18 cellular contexts compared by ENCODE assay signal in the genomic region with DNA sequence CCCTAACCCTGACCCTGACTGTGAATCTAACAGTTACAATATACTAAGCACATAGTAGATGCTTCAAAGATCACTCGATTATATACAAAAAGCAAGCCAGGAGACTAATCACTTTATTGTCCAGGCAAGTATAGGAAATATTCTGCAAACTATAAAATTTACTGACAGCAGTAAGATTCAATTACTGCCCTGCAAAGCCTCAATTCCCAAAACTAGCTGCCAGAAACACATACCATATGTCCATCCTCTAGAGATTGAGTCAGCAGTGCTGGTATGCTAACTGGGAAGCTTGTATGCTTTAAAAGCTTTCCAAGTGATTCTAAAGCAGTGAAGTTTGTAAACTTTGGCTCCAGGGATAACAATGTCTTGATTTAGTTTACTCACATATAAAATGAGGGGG. TPM values are rescaled to one million over a fixed set of nuclear protein-coding genes. Genes with fewer than 3 reads are reported as not detected.
DNase-seq lines count a peak whose midpoint lies in the region; ATAC-seq and TF ChIP-seq lines count a peak whose summit lies in the region.
"Had no signal": no experiment of that assay in that cellular context is flagged by ENCODE, and none has a peak within 500 bp of the region (broad histone marks: within the 10 kb centered on the region; RNA-seq: fewer than 3 reads in every experiment).

No MANE protein-coding gene starts in this region.

- intact Hi-C loops in activated CD4-positive, alpha-beta T cell treated with anti-CD3 and anti-CD28 coated beads for 36 hours (cut with DNase I, micrococcal nuclease), result no loop called here

- H3K27me3 ChIP-seq in liver (ENCODE audit: control insufficient read depth in 4 of 4, insufficient read depth in 4 of 4, low read length in 3 of 4), result no peaks in the 10 kb centered on the region
- H3K27me3 ChIP-seq: SJSA1, uterus had no signal

- peak overlapping the region; percentile 16 to 19 for H3K27ac ChIP-seq in liver (ENCODE audit: low read depth in 1 of 2, low read length in 2 of 2)
- H3K27ac ChIP-seq: parathyroid adenoma, SJSA1, uterus had no signal

- peak; percentile 62 for DNase-seq in AG08395 (ENCODE audit: low spot score)
- peak; percentile 29 for DNase-seq in HS-5 (ENCODE audit: low read depth)
- DNase-seq in chondrocyte (ENCODE audit: low spot score), result no peak
- no peak for DNase-seq in activated CD4-positive, alpha-beta T cell treated with anti-CD3 and anti-CD28 coated beads for 36 hours
- no peak for DNase-seq in activated CD4-positive, alpha-beta T cell treated with anti-CD3 and anti-CD28 coated beads, Interleukin-2, amount 50 U/mL, for 4 hours
- DNase-seq: activated T-cell treated with anti-CD3 and anti-CD28 coated beads for 4 hours; effector memory CD4-positive, alpha-beta T cell; GDM1; hippocampal formation; NCI-H2081; stimulated activated CD4-positive, alpha-beta T cell treated with anti-CD3 and anti-CD28 coated beads, Interleukin-2, amount 100 ng/mL, for 24 hours; uterus had no signal

- no peaks in the 10 kb centered on the region for H3K9me3 ChIP-seq in liver (ENCODE audit: control insufficient read depth in 4 of 4, low read length in 3 of 4)
- H3K9me3 ChIP-seq: SJSA1, uterus had no signal

- no peak overlapping the region for H3K4me3 ChIP-seq in liver (ENCODE audit: low read depth in 1 of 3, low read length in 3 of 3)
- H3K4me3 ChIP-seq: SJSA1, uterus had no signal

- H3K4me1 Mint-ChIP-seq in chondrocyte (ENCODE audit: low read depth), result peaks cover 26% of the 10 kb centered on the region
- peaks cover 2% of the 10 kb centered on the region for H3K4me1 Mint-ChIP-seq in activated CD4-positive, alpha-beta T cell treated with anti-CD3 and anti-CD28 coated beads for 36 hours

- no peaks in the 10 kb centered on the region for H3K9me3 Mint-ChIP-seq in chondrocyte (ENCODE audit: low read depth)
- H3K9me3 Mint-ChIP-seq in activated CD4-positive, alpha-beta T cell treated with anti-CD3 and anti-CD28 coated beads for 36 hours (ENCODE audit: low read depth), result no peaks in the 10 kb centered on the region
- H3K9me3 Mint-ChIP-seq: CD14-positive monocyte had no signal

- H3K36me3 Mint-ChIP-seq in chondrocyte (ENCODE audit: low read depth), result peaks cover under 1% of the 10 kb centered on the region
- peaks cover 9% of the 10 kb centered on the region for H3K36me3 Mint-ChIP-seq in activated CD4-positive, alpha-beta T cell treated with anti-CD3 and anti-CD28 coated beads for 36 hours (ENCODE audit: low read depth)

- CTCF ChIA-PET in activated CD4-positive, alpha-beta T cell treated with anti-CD3 and anti-CD28 coated beads for 36 hours (lab: Charles Lee), result no interaction called here

- 84% methylated on average over 1 of the region's 1 CpG for WGBS in liver

- no peaks in the 10 kb centered on the region for H3K27me3 Mint-ChIP-seq in chondrocyte (ENCODE audit: low read depth)
- H3K27me3 Mint-ChIP-seq in activated CD4-positive, alpha-beta T cell treated with anti-CD3 and anti-CD28 coated beads for 36 hours, result no peaks in the 10 kb centered on the region

- no peak for ATAC-seq in GM19463 (IDR thresholded peaks at IDR 0.05; ENCODE audit: unreplicated experiment)
- no peak for ATAC-seq in activated CD4-positive, alpha-beta T cell treated with anti-CD3 and anti-CD28 coated beads for 36 hours
- ATAC-seq in HG03095 (IDR thresholded peaks at IDR 0.05; ENCODE audit: unreplicated experiment), result no peak

- POLR2A ChIA-PET in activated CD4-positive, alpha-beta T cell treated with anti-CD3 and anti-CD28 coated beads for 36 hours (lab: Charles Lee), result no interaction called here

- TF ChIP-seq RAD21 in liver (IDR thresholded peaks at IDR 0.05), result no peak

- peak overlapping the region; percentile 78 for H3K27ac Mint-ChIP-seq in chondrocyte (ENCODE audit: unreplicated experiment)
- no peak overlapping the region for H3K27ac Mint-ChIP-seq in activated CD4-positive, alpha-beta T cell treated with anti-CD3 and anti-CD28 coated beads for 36 hours

- no peak overlapping the region for H3K9ac ChIP-seq in liver (ENCODE audit: low read depth in 1 of 2, low read length in 2 of 2)
- H3K9ac ChIP-seq: parathyroid adenoma had no signal

- H3K36me3 ChIP-seq in liver (ENCODE audit: control insufficient read depth in 4 of 4, insufficient read depth in 3 of 4, low read depth in 1 of 4, low read length in 3 of 4), result peaks cover 0 to 7% (median 3%) of the 10 kb centered on the region in 4 donors
- H3K36me3 ChIP-seq: uterus had no signal

- no peak overlapping the region for H3K4me3 Mint-ChIP-seq in chondrocyte (ENCODE audit: unreplicated experiment)
- no peak overlapping the region for H3K4me3 Mint-ChIP-seq in activated CD4-positive, alpha-beta T cell treated with anti-CD3 and anti-CD28 coated beads for 36 hours
- H3K4me3 Mint-ChIP-seq: CD14-positive monocyte had no signal

- TF ChIP-seq CTCF in chondrocyte (IDR thresholded peaks at IDR 0.05), result no peak
- no peak for TF ChIP-seq CTCF in liver (IDR thresholded peaks at IDR 0.05; ENCODE audit: low read depth, low read length, missing input control)

- H3K4me1 ChIP-seq in liver (ENCODE audit: control insufficient read depth in 4 of 4, insufficient read depth in 4 of 4, low read length in 3 of 4), result peaks cover 2 to 20% (median 15%) of the 10 kb centered on the region in 4 donors
- H3K4me1 ChIP-seq: parathyroid adenoma, uterus had no signal

TF ChIP-seq in liver, 16 proteins besides CTCF, POLR2A, EP300 and RAD21:
- TF ChIP-seq FOXA2 (IDR thresholded peaks at IDR 0.05) (no peak), EGR1 (IDR thresholded peaks at IDR 0.05; ENCODE audit: low read depth in 2 of 2) (no peak), HNF4A (conservative IDR thresholded peaks at IDR 0.05) (no peak), TAF1 (conservative IDR thresholded peaks at IDR 0.05) (no peak), HNF4G (IDR thresholded peaks at IDR 0.05) (no peak), NR2F2 (IDR thresholded peaks at IDR 0.05) (no peak), ATF3 (IDR thresholded peaks at IDR 0.05) (no peak), SP1 (IDR thresholded peaks at IDR 0.05) (no peak), JUND (IDR thresholded peaks at IDR 0.05) (no peak), YY1 (IDR thresholded peaks at IDR 0.05) (no peak), ZBTB33 (IDR thresholded peaks at IDR 0.05) (no peak), RXRA (IDR thresholded peaks at IDR 0.05) (no peak), GABPA (IDR thresholded peaks at IDR 0.05 in 1 of 2, conservative IDR thresholded peaks at IDR 0.05 in 1 of 2) (no peak), FOXA1 (IDR thresholded peaks at IDR 0.05) (no peak)
- TF ChIP-seq, protein P1, sequence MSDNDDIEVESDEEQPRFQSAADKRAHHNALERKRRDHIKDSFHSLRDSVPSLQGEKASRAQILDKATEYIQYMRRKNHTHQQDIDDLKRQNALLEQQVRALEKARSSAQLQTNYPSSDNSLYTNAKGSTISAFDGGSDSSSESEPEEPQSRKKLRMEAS (IDR thresholded peaks at IDR 0.05), result no peak
- TF ChIP-seq, protein P2, sequence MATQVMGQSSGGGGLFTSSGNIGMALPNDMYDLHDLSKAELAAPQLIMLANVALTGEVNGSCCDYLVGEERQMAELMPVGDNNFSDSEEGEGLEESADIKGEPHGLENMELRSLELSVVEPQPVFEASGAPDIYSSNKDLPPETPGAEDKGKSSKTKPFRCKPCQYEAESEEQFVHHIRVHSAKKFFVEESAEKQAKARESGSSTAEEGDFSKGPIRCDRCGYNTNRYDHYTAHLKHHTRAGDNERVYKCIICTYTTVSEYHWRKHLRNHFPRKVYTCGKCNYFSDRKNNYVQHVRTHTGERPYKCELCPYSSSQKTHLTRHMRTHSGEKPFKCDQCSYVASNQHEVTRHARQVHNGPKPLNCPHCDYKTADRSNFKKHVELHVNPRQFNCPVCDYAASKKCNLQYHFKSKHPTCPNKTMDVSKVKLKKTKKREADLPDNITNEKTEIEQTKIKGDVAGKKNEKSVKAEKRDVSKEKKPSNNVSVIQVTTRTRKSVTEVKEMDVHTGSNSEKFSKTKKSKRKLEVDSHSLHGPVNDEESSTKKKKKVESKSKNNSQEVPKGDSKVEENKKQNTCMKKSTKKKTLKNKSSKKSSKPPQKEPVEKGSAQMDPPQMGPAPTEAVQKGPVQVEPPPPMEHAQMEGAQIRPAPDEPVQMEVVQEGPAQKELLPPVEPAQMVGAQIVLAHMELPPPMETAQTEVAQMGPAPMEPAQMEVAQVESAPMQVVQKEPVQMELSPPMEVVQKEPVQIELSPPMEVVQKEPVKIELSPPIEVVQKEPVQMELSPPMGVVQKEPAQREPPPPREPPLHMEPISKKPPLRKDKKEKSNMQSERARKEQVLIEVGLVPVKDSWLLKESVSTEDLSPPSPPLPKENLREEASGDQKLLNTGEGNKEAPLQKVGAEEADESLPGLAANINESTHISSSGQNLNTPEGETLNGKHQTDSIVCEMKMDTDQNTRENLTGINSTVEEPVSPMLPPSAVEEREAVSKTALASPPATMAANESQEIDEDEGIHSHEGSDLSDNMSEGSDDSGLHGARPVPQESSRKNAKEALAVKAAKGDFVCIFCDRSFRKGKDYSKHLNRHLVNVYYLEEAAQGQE (IDR thresholded peaks at IDR 0.05), result no peak

RNA-seq across cellular contexts. Expression of gene CSTF3, which starts 26.1 kb away (rescaled TPM):
- 17.9 to 37.9 TPM (median 20.2 TPM) in 3 replicates for total RNA-seq in chondrocyte
- total RNA-seq in liver, result 10 to 100 TPM in 1 of 2 donors, 1 to 10 TPM in 1; 7.9 to 16.1 TPM
- polyA plus RNA-seq in liver, result 10 to 100 TPM in 1 of 2 donors, 1 to 10 TPM in 1; 8.6 to 20.8 TPM
- 10 to 100 TPM; 29.6 to 35.3 TPM for total RNA-seq in activated CD4-positive, alpha-beta T cell treated with anti-CD3 and anti-CD28 coated beads for 36 hours

Comparison
In these comparisons a context has a peak if more than half of its experiments do, and no peak if none do; other contexts are left out.
1. DNase-seq: peak in AG08395 (single experiment) and HS-5 (single experiment); none in chondrocyte (single experiment), activated CD4-positive, alpha-beta T cell treated with anti-CD3 and anti-CD28 coated beads for 36 hours (single experiment) and activated CD4-positive, alpha-beta T cell treated with anti-CD3 and anti-CD28 coated beads, Interleukin-2, amount 50 U/mL, for 4 hours (0 of 2).